Comparison of ENCODE assay signal across 11 cellular contexts in the genomic region with DNA sequence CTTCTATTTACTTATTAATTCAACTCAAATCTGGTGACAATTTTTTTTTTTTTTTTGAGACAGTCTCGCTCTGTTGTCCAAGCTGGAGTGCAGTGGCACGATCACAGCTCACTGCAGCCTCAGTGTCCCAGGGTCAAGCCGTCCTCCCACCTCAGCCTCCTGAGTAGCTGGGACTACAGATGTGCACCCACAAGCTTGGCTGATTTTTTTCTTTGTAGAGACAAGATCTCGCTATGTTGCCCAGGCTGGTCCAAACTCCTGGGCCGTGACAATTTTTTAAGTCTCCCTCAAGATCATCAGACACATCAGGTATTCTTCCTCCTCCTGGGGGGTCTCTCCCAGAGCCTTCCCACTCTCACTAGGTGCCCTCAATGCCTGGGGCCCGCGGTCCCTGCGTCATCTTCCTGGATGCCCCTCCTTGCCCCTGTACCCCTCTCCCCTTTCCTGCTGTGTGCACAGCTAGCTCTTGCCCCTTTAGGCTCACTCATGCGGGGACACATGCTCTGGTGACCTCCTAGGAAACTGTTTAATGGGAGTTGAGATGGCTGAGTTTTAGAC. TPM values are rescaled to one million over a fixed set of nuclear protein-coding genes. Genes with fewer than 3 reads are reported as not detected.
DNase-seq lines count a peak whose midpoint lies in the region; ATAC-seq and TF ChIP-seq lines count a peak whose summit lies in the region.
"Had no signal": no experiment of that assay in that cellular context is flagged by ENCODE, and none has a peak within 500 bp of the region (broad histone marks: within the 10 kb centered on the region; RNA-seq: fewer than 3 reads in every experiment).

No MANE protein-coding gene starts in this region.

- no peak overlapping the region for H3K27ac ChIP-seq in vagina
- no peak overlapping the region for H3K27ac ChIP-seq in SJCRH30

- peak; percentile 0 for DNase-seq in stimulated activated CD4-positive, alpha-beta T cell treated with anti-CD3 and anti-CD28 coated beads, Interleukin-15, amount 100 ng/mL, for 24 hours
- no peak for DNase-seq in stimulated activated CD4-positive, alpha-beta T cell treated with anti-CD3 and anti-CD28 coated beads, Interleukin-4, amount 100 ng/mL, for 24 hours
- peak; percentile 15 for DNase-seq in activated CD8-positive, alpha-beta memory T cell treated with anti-CD3 and anti-CD28 coated beads, Interleukin-2, amount 10 ng/mL, durations not matched to agents 7 days and 5 days
- DNase-seq in vagina (ENCODE audit: extremely low spot score in 2 of 2) (peak; percentile 61 to 62), UCSD-AML1 (lab: John Stamatoyannopoulos, UW; ENCODE audit: unreplicated experiment) (no peak), SJCRH30 (no peak), medulla oblongata (ENCODE audit: extremely low spot score) (no peak)
- DNase-seq: amniotic stem cell had no signal

- H3K9me3 ChIP-seq in vagina (no peaks in the 10 kb centered on the region), SJCRH30 (replicated peaks) (no peaks in the 10 kb centered on the region)

- intact Hi-C loops in vagina (cut with DNase I), result no loop called here

- H3K27ac Mint-ChIP-seq in activated CD8-positive, alpha-beta memory T cell treated with anti-CD3 and anti-CD28 coated beads, Interleukin-2, amount 10 ng/mL, durations not matched to agents 7 days and 5 days, result no peak overlapping the region

- no peak for TF ChIP-seq POLR2A in vagina (IDR thresholded peaks at IDR 0.05)

- TF ChIP-seq CTCF in vagina (IDR thresholded peaks at IDR 0.05), result no peak

- H3K36me3 Mint-ChIP-seq in activated CD8-positive, alpha-beta memory T cell treated with anti-CD3 and anti-CD28 coated beads, Interleukin-2, amount 10 ng/mL, durations not matched to agents 7 days and 5 days, result no peaks in the 10 kb centered on the region

- H3K4me3 Mint-ChIP-seq in activated CD8-positive, alpha-beta memory T cell treated with anti-CD3 and anti-CD28 coated beads, Interleukin-2, amount 10 ng/mL, durations not matched to agents 7 days and 5 days, result no peak overlapping the region

- H3K9me3 Mint-ChIP-seq in activated CD8-positive, alpha-beta memory T cell treated with anti-CD3 and anti-CD28 coated beads, Interleukin-2, amount 10 ng/mL, durations not matched to agents 7 days and 5 days (ENCODE audit: low read depth), result no peaks in the 10 kb centered on the region
- H3K9me3 Mint-ChIP-seq: neural crest cell had no signal

- H3K27me3 ChIP-seq in vagina (no peaks in the 10 kb centered on the region), SJCRH30 (no peaks in the 10 kb centered on the region)

- H3K4me1 ChIP-seq in vagina (peaks cover 9% of the 10 kb centered on the region), SJCRH30 (peaks cover 8% of the 10 kb centered on the region)

- peaks cover 29% of the 10 kb centered on the region for H3K4me1 Mint-ChIP-seq in activated CD8-positive, alpha-beta memory T cell treated with anti-CD3 and anti-CD28 coated beads, Interleukin-2, amount 10 ng/mL, durations not matched to agents 7 days and 5 days

- ATAC-seq in HG02759 (IDR thresholded peaks at IDR 0.05; ENCODE audit: unreplicated experiment), result peak; percentile 53
- ATAC-seq in activated CD8-positive, alpha-beta memory T cell treated with anti-CD3 and anti-CD28 coated beads, Interleukin-2, amount 10 ng/mL, durations not matched to agents 7 days and 5 days, result no peak

- H3K4me3 ChIP-seq in vagina, result no peak overlapping the region
- H3K4me3 ChIP-seq in SJCRH30, result no peak overlapping the region

- peaks cover 2% of the 10 kb centered on the region for H3K27me3 Mint-ChIP-seq in activated CD8-positive, alpha-beta memory T cell treated with anti-CD3 and anti-CD28 coated beads, Interleukin-2, amount 10 ng/mL, durations not matched to agents 7 days and 5 days

- H3K36me3 ChIP-seq in vagina (no peaks in the 10 kb centered on the region), SJCRH30 (no peaks in the 10 kb centered on the region)

- CTCF ChIA-PET in activated CD8-positive, alpha-beta memory T cell treated with anti-CD3 and anti-CD28 coated beads, Interleukin-2, amount 10 ng/mL, durations not matched to agents 7 days and 5 days (lab: Charles Lee), result interaction anchor here (1.1 to 10.2 kb wide), 6 partner anchors 9 to 77 kb away, joined by 3 to 149 read pairs (median 8); a partner anchor contains a TSS

RNA-seq across cellular contexts. Expression of a gene that starts 38.0 kb away (rescaled TPM):
- 100 to 1,000 TPM in 1 of 2 experiments, 10 to 100 TPM in 1; 54.6 to 178 TPM for total RNA-seq in activated CD8-positive, alpha-beta memory T cell treated with anti-CD3 and anti-CD28 coated beads, Interleukin-2, amount 10 ng/mL, durations not matched to agents 7 days and 5 days
- 71.0 TPM for total RNA-seq in vagina
- not detected in 2 replicates for total RNA-seq in SJCRH30 (2014; rRNA removed; shearing (Covaris generic))
- total RNA-seq: temporal lobe had no signal

RNA-seq across cellular contexts. Expression of a gene that starts 58.1 kb away (rescaled TPM):
- total RNA-seq in activated CD8-positive, alpha-beta memory T cell treated with anti-CD3 and anti-CD28 coated beads, Interleukin-2, amount 10 ng/mL, durations not matched to agents 7 days and 5 days, result 10 to 100 TPM; 80.0 to 82.7 TPM
- 55.0 TPM for total RNA-seq in vagina
- 62.0 and 63.6 TPM in 2 replicates for total RNA-seq in SJCRH30 (2014; rRNA removed; shearing (Covaris generic))

Comparison
In these comparisons a context has a peak if more than half of its experiments do, and no peak if none do; other contexts are left out.
1. DNase-seq: peak in stimulated activated CD4-positive, alpha-beta T cell treated with anti-CD3 and anti-CD28 coated beads, Interleukin-15, amount 100 ng/mL, for 24 hours (single experiment), activated CD8-positive, alpha-beta memory T cell treated with anti-CD3 and anti-CD28 coated beads, Interleukin-2, amount 10 ng/mL, durations not matched to agents 7 days and 5 days (single experiment) and vagina (2 of 2); none in stimulated activated CD4-positive, alpha-beta T cell treated with anti-CD3 and anti-CD28 coated beads, Interleukin-4, amount 100 ng/mL, for 24 hours (single experiment), UCSD-AML1 (single experiment), SJCRH30 (0 of 2) and medulla oblongata (single experiment).
2. RNA of a gene that starts 38.0 kb away (total RNA-seq): 54.6 to 178 TPM in activated CD8-positive, alpha-beta memory T cell treated with anti-CD3 and anti-CD28 coated beads, Interleukin-2, amount 10 ng/mL, durations not matched to agents 7 days and 5 days and 71.0 TPM in vagina (single experiment); not detected in SJCRH30; every median in the first group is over 10 times any median in the second.